ENCODE assay signal across 17 cellular contexts in genomic region chr3:128176270-128176831, GRCh38. TPM values are rescaled to one million over a fixed set of nuclear protein-coding genes. Genes with fewer than 3 reads are reported as not detected.
DNase-seq lines count a peak whose midpoint lies in the region; ATAC-seq and TF ChIP-seq lines count a peak whose summit lies in the region.
"Had no signal": no experiment of that assay in that cellular context is flagged by ENCODE, and none has a peak within 500 bp of the region (broad histone marks: within the 10 kb centered on the region; RNA-seq: fewer than 3 reads in every experiment).

No MANE protein-coding gene starts in this region.

- no peak for DNase-seq in activated naive CD4-positive, alpha-beta T cell treated with anti-CD3 and anti-CD28 coated beads for 36 hours
- DNase-seq in IMR-90, result no peak
- peak; percentile 30 for DNase-seq in fibroblast of the aortic adventitia (ENCODE audit: low read depth)
- no peak for DNase-seq in uterus
- DNase-seq in activated T-cell treated with anti-CD3 and anti-CD28 coated beads, Interleukin-2, amount 50 U/mL, for 24 hours, result no peak
- no peak for DNase-seq in chondrocyte (ENCODE audit: low spot score)
- DNase-seq: 8988T; ACHN; Calu3; CD4-positive, CD25-positive, alpha-beta regulatory T cell; DMS 273 treated with DMSO at 0.1 percent for 48 hours; HCEC 1CT; HFFc6 had no signal

- no peak overlapping the region for H3K4me2 ChIP-seq in IMR-90 (ENCODE audit: low read depth, low read length)

- dilution Hi-C loops in IMR-90 (cut with HindIII; ENCODE audit: low sequenced_read_pairs, unreplicated experiment), result no loop called here

- CTCF ChIA-PET in activated naive CD4-positive, alpha-beta T cell treated with anti-CD3 and anti-CD28 coated beads for 36 hours (lab: Charles Lee), result interaction anchor here (1.6 to 2.0 kb wide), 2 partner anchors 11 to 81 kb away, joined by 8 to 9 read pairs; no protein-coding TSS in a partner anchor
- CTCF ChIA-PET in IMR-90 (lab: Yijun Ruan, JAX), result interaction anchor here (1.0 to 1.5 kb wide), 2 partner anchors 18 to 81 kb away, joined by 4 to 6 read pairs; no protein-coding TSS in a partner anchor

- no peaks in the 10 kb centered on the region for H3K36me3 Mint-ChIP-seq in activated naive CD4-positive, alpha-beta T cell treated with anti-CD3 and anti-CD28 coated beads, Interleukin-2, amount 50 U/mL, for 24 hours
- no peaks in the 10 kb centered on the region for H3K36me3 Mint-ChIP-seq in activated naive CD4-positive, alpha-beta T cell treated with anti-CD3 and anti-CD28 coated beads for 36 hours (ENCODE audit: low read depth)
- H3K36me3 Mint-ChIP-seq in activated T-cell treated with anti-CD3 and anti-CD28 coated beads, Interleukin-2, amount 50 U/mL, for 24 hours (ENCODE audit: low read depth), result peaks cover 4% of the 10 kb centered on the region
- H3K36me3 Mint-ChIP-seq in chondrocyte (ENCODE audit: low read depth), result no peaks in the 10 kb centered on the region

- in situ Hi-C loops in IMR-90 (cut with MboI; ENCODE audit: low sequenced_read_pairs), result loop anchor here (10.0 kb wide), 1 partner anchor 418 kb away; no protein-coding TSS in a partner anchor

- H4K5ac ChIP-seq in IMR-90 (ENCODE audit: low read depth, low read length), result no peak overlapping the region

- H3K4me1 ChIP-seq in IMR-90 (ENCODE audit: control insufficient read depth, insufficient read depth, low read length), result peaks cover 2% of the 10 kb centered on the region; the same call in 1 of the 2 replicates
- peaks cover 4 to 21% of the 10 kb centered on the region in 2 donors for H3K4me1 ChIP-seq in uterus

- no peaks in the 10 kb centered on the region for H3K36me3 ChIP-seq in IMR-90 (ENCODE audit: control insufficient read depth, insufficient read depth, low read length)
- H3K36me3 ChIP-seq in uterus, result no peaks in the 10 kb centered on the region
- H3K36me3 ChIP-seq: BLaER1 treated with 17β-estradiol and CSF1 and Interleukin-3, amounts not matched to agents 10 nM and 100 nM had no signal

- H3K79me1 ChIP-seq in IMR-90 (ENCODE audit: low read depth in 1 of 2, low read length in 2 of 2), result peaks cover 12 to 22% of the 10 kb centered on the region in 2 experiments; a peak in 3 of 4 replicates

- no peak overlapping the region for H4K91ac ChIP-seq in IMR-90 (ENCODE audit: insufficient read depth, low read depth, low read length)

- H2BK120ac ChIP-seq in IMR-90 (ENCODE audit: low read depth, low read length), result no peak overlapping the region

- no peak for TF ChIP-seq RAD21 in IMR-90 (IDR thresholded peaks at IDR 0.05; ENCODE audit: low read length)

- H3K9ac ChIP-seq in IMR-90 (ENCODE audit: low read depth, low read length), result no peak overlapping the region
- H3K9ac ChIP-seq: BLaER1 treated with 17β-estradiol and CSF1 and Interleukin-3, amounts not matched to agents 10 nM and 100 nM had no signal

- peaks cover 3% of the 10 kb centered on the region; the same call in 1 of the 2 replicates for H4K20me1 ChIP-seq in IMR-90 (ENCODE audit: insufficient read depth, low read length)

- H2BK15ac ChIP-seq in IMR-90 (ENCODE audit: low read depth, low read length), result no peak overlapping the region

- H3K4ac ChIP-seq in IMR-90 (ENCODE audit: low read depth, low read length), result no peak overlapping the region

- peak overlapping the region; percentile 36 for H3K4me3 Mint-ChIP-seq in activated naive CD4-positive, alpha-beta T cell treated with anti-CD3 and anti-CD28 coated beads, Interleukin-2, amount 50 U/mL, for 24 hours
- H3K4me3 Mint-ChIP-seq in activated naive CD4-positive, alpha-beta T cell treated with anti-CD3 and anti-CD28 coated beads for 36 hours, result no peak overlapping the region
- no peak overlapping the region for H3K4me3 Mint-ChIP-seq in activated T-cell treated with anti-CD3 and anti-CD28 coated beads, Interleukin-2, amount 50 U/mL, for 24 hours
- no peak overlapping the region for H3K4me3 Mint-ChIP-seq in chondrocyte (ENCODE audit: unreplicated experiment)
- H3K4me3 Mint-ChIP-seq: CD4-positive, CD25-positive, alpha-beta regulatory T cell; HFFc6 had no signal

- no peak overlapping the region for H2AK5ac ChIP-seq in IMR-90 (ENCODE audit: low read depth, low read length)

- POLR2A ChIA-PET in IMR-90 (lab: Charles Lee; ENCODE audit: unreplicated experiment), result no interaction called here

- no peak overlapping the region for H3K23ac ChIP-seq in IMR-90 (ENCODE audit: low read depth, low read length)

- H3K27me3 ChIP-seq in IMR-90 (ENCODE audit: control insufficient read depth, insufficient read depth, low read length), result no peaks in the 10 kb centered on the region
- no peaks in the 10 kb centered on the region for H3K27me3 ChIP-seq in uterus
- H3K27me3 ChIP-seq: BLaER1 treated with 17β-estradiol and CSF1 and Interleukin-3, amounts not matched to agents 10 nM and 100 nM had no signal

- no peak overlapping the region for H4K8ac ChIP-seq in IMR-90 (ENCODE audit: low read depth in 2 of 2, low read length in 2 of 2)

- H3K27me3 Mint-ChIP-seq in activated naive CD4-positive, alpha-beta T cell treated with anti-CD3 and anti-CD28 coated beads, Interleukin-2, amount 50 U/mL, for 24 hours, result no peaks in the 10 kb centered on the region
- no peaks in the 10 kb centered on the region for H3K27me3 Mint-ChIP-seq in activated naive CD4-positive, alpha-beta T cell treated with anti-CD3 and anti-CD28 coated beads for 36 hours (ENCODE audit: low read depth)
- no peaks in the 10 kb centered on the region for H3K27me3 Mint-ChIP-seq in activated T-cell treated with anti-CD3 and anti-CD28 coated beads, Interleukin-2, amount 50 U/mL, for 24 hours
- no peaks in the 10 kb centered on the region for H3K27me3 Mint-ChIP-seq in chondrocyte (ENCODE audit: low read depth)
- H3K27me3 Mint-ChIP-seq: CD4-positive, CD25-positive, alpha-beta regulatory T cell had no signal

- H3K27ac Mint-ChIP-seq in activated naive CD4-positive, alpha-beta T cell treated with anti-CD3 and anti-CD28 coated beads, Interleukin-2, amount 50 U/mL, for 24 hours, result no peak overlapping the region
- no peak overlapping the region for H3K27ac Mint-ChIP-seq in activated naive CD4-positive, alpha-beta T cell treated with anti-CD3 and anti-CD28 coated beads for 36 hours
- no peak overlapping the region for H3K27ac Mint-ChIP-seq in activated T-cell treated with anti-CD3 and anti-CD28 coated beads, Interleukin-2, amount 50 U/mL, for 24 hours
- no peak overlapping the region for H3K27ac Mint-ChIP-seq in chondrocyte (ENCODE audit: unreplicated experiment)
- H3K27ac Mint-ChIP-seq: CD4-positive, CD25-positive, alpha-beta regulatory T cell; HFFc6 had no signal

- no CpG with 5 or more reads among the region's 6 CpGs for WGBS in IMR-90 (ENCODE audit: extremely low coverage in 2 of 2, insufficient read length in 1 of 2), 2 experiments

- no peak overlapping the region for H3K56ac ChIP-seq in IMR-90 (ENCODE audit: extremely low read depth, insufficient read depth, low read length)

- ATAC-seq in IMR-90 (ENCODE audit: low read depth) (no peak), HG02798 (IDR thresholded peaks at IDR 0.05; ENCODE audit: poor library complexity, unreplicated experiment) (no peak)

- TF ChIP-seq CTCF in IMR-90 (conservative IDR thresholded peaks at IDR 0.05; ENCODE audit: low read depth, low read length) (no peak), fibroblast of the aortic adventitia (IDR thresholded peaks at IDR 0.05; ENCODE audit: insufficient read depth, low read length) (no peak), uterus (IDR thresholded peaks at IDR 0.05) (no peak), chondrocyte (IDR thresholded peaks at IDR 0.05) (no peak)

- H3K14ac ChIP-seq in IMR-90 (replicated peaks; ENCODE audit: low read depth, low read length), result no peak overlapping the region

- TF ChIP-seq POLR2A in IMR-90 (IDR thresholded peaks at IDR 0.05; ENCODE audit: low read depth, low read length) (no peak), uterus (IDR thresholded peaks at IDR 0.05) (no peak)

- no peak overlapping the region for H2BK20ac ChIP-seq in IMR-90 (ENCODE audit: low read depth, low read length)

- H2AFZ ChIP-seq in IMR-90 (replicated peaks; ENCODE audit: low read length, poor library complexity), result no peak overlapping the region

- no peak overlapping the region for H3K27ac ChIP-seq in IMR-90 (ENCODE audit: insufficient read depth, low read length)
- H3K27ac ChIP-seq in uterus, result peak overlapping the region; percentile 79 to 80
- H3K27ac ChIP-seq: BLaER1 treated with 17β-estradiol and CSF1 and Interleukin-3, amounts not matched to agents 10 nM and 100 nM; HL-60 had no signal

- H2AK9ac ChIP-seq in IMR-90 (replicated peaks; ENCODE audit: low read depth, low read length, poor library complexity), result no peak overlapping the region

- BruUV-seq in IMR-90 (replicated peaks; lab: Mats Ljungman, UMichigan), result no TSS peak

- H3K9me3 Mint-ChIP-seq in activated naive CD4-positive, alpha-beta T cell treated with anti-CD3 and anti-CD28 coated beads, Interleukin-2, amount 50 U/mL, for 24 hours, result no peaks in the 10 kb centered on the region
- no peaks in the 10 kb centered on the region for H3K9me3 Mint-ChIP-seq in activated naive CD4-positive, alpha-beta T cell treated with anti-CD3 and anti-CD28 coated beads for 36 hours
- no peaks in the 10 kb centered on the region for H3K9me3 Mint-ChIP-seq in activated T-cell treated with anti-CD3 and anti-CD28 coated beads, Interleukin-2, amount 50 U/mL, for 24 hours
- H3K9me3 Mint-ChIP-seq in chondrocyte (ENCODE audit: low read depth), result no peaks in the 10 kb centered on the region
- H3K9me3 Mint-ChIP-seq: CD4-positive, CD25-positive, alpha-beta regulatory T cell; HFFc6 had no signal

- H3K4me1 Mint-ChIP-seq in activated naive CD4-positive, alpha-beta T cell treated with anti-CD3 and anti-CD28 coated beads, Interleukin-2, amount 50 U/mL, for 24 hours, result peaks cover 81% of the 10 kb centered on the region
- H3K4me1 Mint-ChIP-seq in activated naive CD4-positive, alpha-beta T cell treated with anti-CD3 and anti-CD28 coated beads for 36 hours (ENCODE audit: low read depth), result peaks cover 42% of the 10 kb centered on the region
- peaks cover 52% of the 10 kb centered on the region for H3K4me1 Mint-ChIP-seq in activated T-cell treated with anti-CD3 and anti-CD28 coated beads, Interleukin-2, amount 50 U/mL, for 24 hours (ENCODE audit: low read depth)
- peaks cover 18% of the 10 kb centered on the region for H3K4me1 Mint-ChIP-seq in chondrocyte (ENCODE audit: low read depth)

- no peak overlapping the region for H3K18ac ChIP-seq in IMR-90 (ENCODE audit: low read depth, low read length)

- intact Hi-C loops in activated naive CD4-positive, alpha-beta T cell treated with anti-CD3 and anti-CD28 coated beads for 36 hours (cut with micrococcal nuclease), result no loop called here
- intact Hi-C loops in IMR-90 (cut with micrococcal nuclease), result no loop called here
- intact Hi-C loops in uterus (cut with DNase I; ENCODE audit: low total_unique reads), result loop anchor here (5.0 kb wide), 1 partner anchor 311 kb away; no protein-coding TSS in a partner anchor

- H2BK5ac ChIP-seq in IMR-90 (ENCODE audit: low read depth, low read length, poor library complexity, severe bottlenecking), result no peak overlapping the region

- H3K9me3 ChIP-seq in IMR-90 (ENCODE audit: control insufficient read depth, insufficient read depth, low read length) (no peaks in the 10 kb centered on the region), uterus (no peaks in the 10 kb centered on the region)
- H3K9me3 ChIP-seq: BLaER1 treated with 17β-estradiol and CSF1 and Interleukin-3, amounts not matched to agents 10 nM and 100 nM had no signal

- H3K9me1 ChIP-seq in IMR-90 (ENCODE audit: insufficient read depth, low read length), result 0 out of 2 replicates have a peak, but pooled peaks cover 3% of the 10 kb centered on the region

- H3K4me3 ChIP-seq in IMR-90 (ENCODE audit: insufficient read depth, low read depth, low read length), result no peak overlapping the region
- no peak overlapping the region for H3K4me3 ChIP-seq in fibroblast of the aortic adventitia (ENCODE audit: low read depth, low read length)
- H3K4me3 ChIP-seq in uterus, result no peak overlapping the region
- H3K4me3 ChIP-seq: BLaER1 treated with 17β-estradiol and CSF1 and Interleukin-3, amounts not matched to agents 10 nM and 100 nM had no signal

RNA-seq across cellular contexts. Expression of gene EEFSEC, which starts 23.1 kb away (rescaled TPM):
- total RNA-seq in activated naive CD4-positive, alpha-beta T cell treated with anti-CD3 and anti-CD28 coated beads for 36 hours, result 10 to 100 TPM; 11.0 to 11.6 TPM
- total RNA-seq in IMR-90 (2012; rRNA removed) (4.4 and 4.5 TPM in 2 replicates), fibroblast of the aortic adventitia (ENCODE audit: low replicate concordance) (2.9 and 8.1 TPM in 2 replicates), uterus (10 to 100 TPM in 2 of 4 donors, 1 to 10 TPM in 2; 2.9 to 20.0 (median 12.5) TPM), chondrocyte (12.2 to 20.8 TPM (median 12.5 TPM) in 3 replicates)
- polyA plus RNA-seq in IMR-90 (2012; rRNA removed), result 9.3 and 10.6 TPM in 2 replicates
- 5.9 and 11.2 TPM in 2 replicates for polyA plus RNA-seq in IMR-90 (2012; cell fraction: cytosol; rRNA removed)
- polyA plus RNA-seq in IMR-90 (2012; cell fraction: nucleus; rRNA removed; ENCODE audit: low replicate concordance), result 7.5 and 15.5 TPM in 2 replicates

RNA-seq across cellular contexts. Expression of gene RUVBL1, which starts 52.7 kb away (rescaled TPM):
- 10 to 100 TPM; 71.6 to 73.1 TPM for total RNA-seq in activated naive CD4-positive, alpha-beta T cell treated with anti-CD3 and anti-CD28 coated beads for 36 hours
- 83.3 and 99.2 TPM in 2 replicates for total RNA-seq in IMR-90 (2012; rRNA removed)
- polyA plus RNA-seq in IMR-90 (2012; rRNA removed), result 68.7 and 75.2 TPM in 2 replicates
- 43.0 and 49.3 TPM in 2 replicates for polyA plus RNA-seq in IMR-90 (2012; cell fraction: cytosol; rRNA removed)
- polyA plus RNA-seq in IMR-90 (2012; cell fraction: nucleus; rRNA removed; ENCODE audit: low replicate concordance), result 21.0 and 28.8 TPM in 2 replicates
- 47.8 and 50.6 TPM in 2 replicates for total RNA-seq in fibroblast of the aortic adventitia (ENCODE audit: low replicate concordance)
- 10 to 100 TPM in 3 of 4 donors, 1 to 10 TPM in 1; 9.7 to 38.4 (median 16.6) TPM for total RNA-seq in uterus
- 18.8 to 32.1 TPM (median 19.5 TPM) in 3 replicates for total RNA-seq in chondrocyte
